Comparison of ENCODE assay signal across 1 cellular context in genomic region chr10:62732841-62733653, GRCh38.
TF ChIP-seq lines count a peak whose summit lies in the region.

No MANE protein-coding gene starts in this region.

TF ChIP-seq in GM12878, 131 proteins besides CTCF, POLR2A, EP300 and RAD21 (continued from another document and continues in another):
- TF ChIP-seq MLLT1 (IDR thresholded peaks at IDR 0.05) (peak; percentile 88), BRCA1 (IDR thresholded peaks at IDR 0.05; ENCODE audit: low read depth, low read length) (no peak), TCF7 (IDR thresholded peaks at IDR 0.05; ENCODE audit: borderline replicate concordance) (no peak), MTA3 (IDR thresholded peaks at IDR 0.05; ENCODE audit: borderline replicate concordance, low read length) (peak; percentile 90; the same call in 1 of the 2 replicates), SREBF1 (IDR thresholded peaks at IDR 0.05; ENCODE audit: low read length) (no peak), ZNF207 (IDR thresholded peaks at IDR 0.05; ENCODE audit: borderline replicate concordance) (peak; percentile 32; the same call in 1 of the 2 replicates), YY1 (IDR thresholded peaks at IDR 0.05; ENCODE audit: low read depth, low read length) (peak; percentile 36; the same call in 1 of the 2 replicates), CUX1 (IDR thresholded peaks at IDR 0.05; ENCODE audit: insufficient replicate concordance, low read depth, low read length) (peak; percentile 92), FOXK2 (IDR thresholded peaks at IDR 0.05) (no peak), SREBF2 (IDR thresholded peaks at IDR 0.05; ENCODE audit: low read length) (no peak), NR2C2 (IDR thresholded peaks at IDR 0.05; ENCODE audit: borderline replicate concordance, control insufficient read depth, insufficient read length, low read depth) (no peak), IKZF1 (conservative IDR thresholded peaks at IDR 0.05) (peak; percentile 93), BMI1 (IDR thresholded peaks at IDR 0.05; ENCODE audit: borderline replicate concordance) (peak; percentile 62; the same call in 1 of the 2 replicates), SP1 (IDR thresholded peaks at IDR 0.05; ENCODE audit: low read depth, low read length) (peak; percentile 75), CREB1 (IDR thresholded peaks at IDR 0.05; ENCODE audit: low read depth) (peak; percentile 63; the same call in 1 of the 2 replicates), TBL1XR1 (IDR thresholded peaks at IDR 0.05; ENCODE audit: low read depth, low read length) (peak; percentile 42), JUND (IDR thresholded peaks at IDR 0.05; ENCODE audit: low read depth, low read length) (peak; percentile 57; the same call in 1 of the 2 replicates), ZNF274 (IDR thresholded peaks at IDR 0.05; ENCODE audit: insufficient read depth, insufficient read length) (no peak), YBX1 (IDR thresholded peaks at IDR 0.05) (peak; percentile 70; the same call in 1 of the 2 replicates), RCOR1 (conservative IDR thresholded peaks at IDR 0.05; ENCODE audit: low read depth, low read length) (peak; percentile 67; the same call in 1 of the 2 replicates), BCLAF1 (IDR thresholded peaks at IDR 0.05) (no peak), NR2F1 (conservative IDR thresholded peaks at IDR 0.05) (peak; percentile 89), MYC (IDR thresholded peaks at IDR 0.05; ENCODE audit: insufficient read depth, insufficient read length, insufficient replicate concordance, low read length, severe bottlenecking) (no peak), ZBTB40 (IDR thresholded peaks at IDR 0.05; ENCODE audit: borderline replicate concordance) (peak; percentile 29; the same call in 1 of the 2 replicates), KDM1A (IDR thresholded peaks at IDR 0.05; ENCODE audit: borderline replicate concordance) (peak; percentile 61; the same call in 1 of the 2 replicates), CHD2 (IDR thresholded peaks at IDR 0.05; ENCODE audit: borderline replicate concordance, low read depth, low read length) (peak; percentile 63; the same call in 1 of the 2 replicates), RELA (IDR thresholded peaks at IDR 0.05; ENCODE audit: borderline replicate concordance, partially characterized antibody) (peak; percentile 91), CEBPZ (IDR thresholded peaks at IDR 0.05; ENCODE audit: low read depth, low read length) (no peak), PML (IDR thresholded peaks at IDR 0.05; ENCODE audit: low read length) (peak; percentile 75; the same call in 1 of the 2 replicates), ZNF384 (IDR thresholded peaks at IDR 0.05; ENCODE audit: borderline replicate concordance, low read depth, low read length) (no peak), KLF5 (IDR thresholded peaks at IDR 0.05; ENCODE audit: partially characterized antibody) (peak; percentile 77), RUNX3 (IDR thresholded peaks at IDR 0.05; ENCODE audit: low read length) (peak; percentile 98), CEBPB (IDR thresholded peaks at IDR 0.05; ENCODE audit: borderline replicate concordance in 1 of 2, low read depth in 2 of 2, low read length in 2 of 2) (peak in 1 of 2 experiments; percentile 32; a peak in 2 of 4 replicates), ZSCAN29 (IDR thresholded peaks at IDR 0.05) (peak; percentile 64; the same call in 1 of the 2 replicates), BHLHE40 (IDR thresholded peaks at IDR 0.05; ENCODE audit: borderline replicate concordance in 1 of 2, low read depth in 2 of 2, low read length in 1 of 2) (peak; percentile 44 to 54; a peak in 2 of 4 replicates), SPI1 (IDR thresholded peaks at IDR 0.05; ENCODE audit: borderline replicate concordance, insufficient read depth, low read depth, low read length) (peak; percentile 55; the same call in 1 of the 2 replicates), MEF2B (IDR thresholded peaks at IDR 0.05; ENCODE audit: partially characterized antibody, poor library complexity, severe bottlenecking) (peak; percentile 99), NRF1 (conservative IDR thresholded peaks at IDR 0.05; ENCODE audit: low read depth, low read length) (no peak), POLR2AphosphoS5 (IDR thresholded peaks at IDR 0.05; ENCODE audit: low read length) (peak; percentile 89), FOXM1 (IDR thresholded peaks at IDR 0.05; ENCODE audit: low read depth, low read length) (peak; percentile 97), IRF4 (IDR thresholded peaks at IDR 0.05; ENCODE audit: low read depth, low read length) (peak; percentile 87), STAT1 (conservative IDR thresholded peaks at IDR 0.05) (no peak), SMARCA5 (IDR thresholded peaks at IDR 0.05) (peak; percentile 95), GABPA (IDR thresholded peaks at IDR 0.05; ENCODE audit: low read depth) (0 out of 2 replicates have a peak, but pooled peaks have one; percentile 21), BACH1 (IDR thresholded peaks at IDR 0.05; ENCODE audit: borderline replicate concordance) (peak; percentile 72; the same call in 1 of the 2 replicates), RAD51 (IDR thresholded peaks at IDR 0.05) (no peak), NFYA (IDR thresholded peaks at IDR 0.05; ENCODE audit: borderline replicate concordance, low read depth, low read length) (no peak), JUNB (IDR thresholded peaks at IDR 0.05) (peak; percentile 76), MTA2 (IDR thresholded peaks at IDR 0.05; ENCODE audit: low read depth) (peak; percentile 95), USF2 (IDR thresholded peaks at IDR 0.05; ENCODE audit: borderline replicate concordance, low read depth, low read length) (no peak)
